Comparison of ENCODE assay signal across 34 cellular contexts in the genomic region with DNA sequence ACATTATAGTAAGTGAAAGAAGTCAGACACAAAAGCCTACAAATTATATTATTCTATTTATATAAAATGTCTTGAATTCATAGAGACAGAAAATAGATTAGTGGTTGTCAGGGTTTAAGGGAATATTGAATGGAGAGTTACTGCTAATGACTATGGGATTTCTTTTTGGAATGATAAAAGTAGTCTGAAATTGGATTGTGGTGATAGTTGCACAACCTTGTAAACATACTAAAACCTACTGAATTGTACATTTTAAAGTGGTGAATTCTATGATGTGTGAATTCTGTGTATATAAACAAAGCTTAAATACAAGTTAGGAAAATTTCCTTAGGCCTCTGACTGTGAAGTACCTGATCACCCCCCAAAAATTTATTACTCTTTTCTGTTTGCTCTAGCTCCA.
"Had no signal": no experiment of that assay in that cellular context is flagged by ENCODE, and none has a peak within 500 bp of the region (broad histone marks: within the 10 kb centered on the region; RNA-seq: fewer than 3 reads in every experiment).

No MANE protein-coding gene starts in this region.

- H3K27me3 ChIP-seq: MG63 had no signal

- DNase-seq: Karpas-422, Kasumi-1, MG63, MM.1S, MV-4-11, NCI-H1048, NCI-H1092, NCI-H1092 treated with DMSO at 0.1 percent for 48 hours, NCI-H1105, NCI-H1105 treated with DMSO at 0.1 percent for 48 hours, NCI-H1417, NCI-H1417 treated with DMSO at 0.1 percent for 48 hours, NCI-H1436, NCI-H1436 treated with DMSO at 0.1 percent for 48 hours, NCI-H1694, NCI-H1694 treated with DMSO at 0.1 percent for 48 hours, NCI-H187, NCI-H187 treated with DMSO at 0.1 percent for 48 hours, NCI-H1930, NCI-H2029, NCI-H2029 treated with DMSO at 0.1 percent for 48 hours, NCI-H2081, NCI-H2081 treated with DMSO at 0.1 percent for 48 hours, NCI-H2107, NCI-H2171, NCI-H2171 treated with DMSO at 0.1 percent for 48 hours, NCI-H2227 treated with DMSO at 0.1 percent for 48 hours, NCI-H226, NCI-H345, NCI-H446, NCI-H446 treated with DMSO at 0.1 percent for 48 hours, NCI-H510A, NCI-H510A treated with DMSO at 0.1 percent for 48 hours, NCI-H524 had no signal

- H3K9me3 ChIP-seq: MG63 had no signal

- H3K4me3 ChIP-seq: MG63 had no signal

- H3K36me3 ChIP-seq: MG63 had no signal
